28 cellular contexts compared by ENCODE assay signal in genomic region chr7:40498933-40499332, GRCh38.
"Had no signal": no experiment of that assay in that cellular context is flagged by ENCODE, and none has a peak within 500 bp of the region (broad histone marks: within the 10 kb centered on the region; RNA-seq: fewer than 3 reads in every experiment).

No MANE protein-coding gene starts in this region.

- H3K4me1 ChIP-seq: esophagus muscularis mucosa, gastrocnemius medialis, neural progenitor cell, right lobe of liver, suprapubic skin, transverse colon, upper lobe of right lung, uterus had no signal

- H3K27me3 ChIP-seq: esophagus muscularis mucosa, gastrocnemius medialis, neural progenitor cell, ovary, right lobe of liver, suprapubic skin, transverse colon, upper lobe of right lung, uterus had no signal

- H3K4me3 ChIP-seq: coronary artery, esophagus muscularis mucosa, gastrocnemius medialis, lung, mucosa of descending colon, neural progenitor cell, ovary, right lobe of liver, smooth muscle cell, suprapubic skin, transverse colon, upper lobe of right lung, uterus had no signal

- DNase-seq: dermis blood vessel endothelial cell; effector memory CD4-positive, alpha-beta T cell; head of caudate nucleus; kidney; mucosa of descending colon; naive B cell; nucleus accumbens; ovary; posterior cingulate gyrus; retina; right lobe of liver; stimulated activated CD4-positive, alpha-beta T cell treated with anti-CD3 and anti-CD28 coated beads, Interleukin-12 subunit alpha, Interleukin-12 subunit beta, amount 100 ng/mL, for 4 hours; stimulated activated CD4-positive, alpha-beta T cell treated with anti-CD3 and anti-CD28 coated beads, Interleukin-1b, Interleukin-23, amount 100 ng/mL, for 48 hours; stimulated activated CD4-positive, alpha-beta T cell treated with anti-CD3 and anti-CD28 coated beads, Interleukin-4, amount 100 ng/mL, for 1 hour; stimulated activated CD8-positive, alpha-beta memory T cell treated with anti-CD3 and anti-CD28 coated beads, Interleukin-4, amount 100 ng/mL, for 48 hours; stimulated activated naive CD4-positive, alpha-beta T cell; stimulated activated naive CD8-positive, alpha-beta T cell treated with anti-CD3 and anti-CD28 coated beads, Interleukin-15, amount 100 ng/mL, for 72 hours; transverse colon; upper lobe of right lung; uterus had no signal

- ATAC-seq: gastrocnemius medialis; left lobe of liver; mucosa of descending colon; right lobe of liver; stimulated activated naive CD8-positive, alpha-beta T cell treated with anti-CD3 and anti-CD28 coated beads, Interleukin-15, amount 100 ng/mL, for 72 hours; upper lobe of right lung had no signal

- H3K9me3 ChIP-seq: esophagus muscularis mucosa, gastrocnemius medialis, mucosa of descending colon, ovary, right lobe of liver, suprapubic skin, transverse colon, upper lobe of right lung, uterus had no signal

- H3K36me3 ChIP-seq: esophagus muscularis mucosa, gastrocnemius medialis, neural progenitor cell, ovary, right lobe of liver, suprapubic skin, transverse colon, upper lobe of right lung, uterus had no signal

- H3K27ac ChIP-seq: coronary artery, esophagus muscularis mucosa, gastrocnemius medialis, neural progenitor cell, ovary, right lobe of liver, suprapubic skin, transverse colon, upper lobe of right lung, uterus had no signal

- H2AFZ ChIP-seq: neural progenitor cell had no signal

- H3K4me2 ChIP-seq: neural progenitor cell, smooth muscle cell had no signal
